8 cellular contexts compared by ENCODE assay signal in the genomic region with DNA sequence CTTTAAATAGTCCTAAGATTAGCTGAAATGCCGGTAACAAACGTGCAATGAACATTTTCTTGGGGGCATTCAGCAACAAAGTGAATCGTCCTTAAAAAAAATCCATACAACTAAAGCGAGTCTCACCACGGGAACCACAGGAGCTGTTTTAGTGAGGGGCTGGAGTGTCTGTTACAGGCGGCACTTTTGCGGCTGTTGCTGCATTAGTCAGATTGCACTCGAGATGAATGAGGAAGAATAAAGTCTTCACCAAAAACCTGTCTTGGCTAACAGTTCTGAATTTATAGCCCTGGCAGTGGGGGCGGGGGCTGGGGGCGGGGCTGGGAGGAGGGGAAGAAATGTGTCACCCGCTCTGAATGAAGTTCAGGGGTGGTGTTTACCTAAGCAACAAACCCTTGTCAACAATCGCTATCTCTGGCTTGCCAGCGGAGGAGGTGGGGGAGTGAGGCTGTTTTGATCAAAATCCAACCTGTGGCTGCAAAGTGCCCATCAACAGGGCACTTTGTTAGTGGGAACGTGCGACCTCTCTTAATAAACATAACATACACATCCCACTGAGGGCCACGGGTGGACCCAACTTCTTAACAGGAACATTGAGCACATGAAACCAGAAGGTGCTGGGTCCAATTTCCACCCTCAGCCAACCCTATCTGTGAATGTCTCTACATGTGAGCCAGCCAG. TPM values are rescaled to one million over a fixed set of nuclear protein-coding genes. Genes with fewer than 3 reads are reported as not detected.
DNase-seq lines count a peak whose midpoint lies in the region; ATAC-seq, FAIRE-seq and TF ChIP-seq lines count a peak whose summit lies in the region.

No MANE protein-coding gene starts in this region.

- H3K4me1 ChIP-seq in HUES48 (ENCODE audit: control insufficient read depth, insufficient read depth, low read length) (peaks cover 8% of the 10 kb centered on the region), kidney (ENCODE audit: control insufficient read depth in 1 of 2, insufficient read depth in 1 of 2, low read depth in 1 of 2, low read length in 2 of 2) (peaks cover 12 to 13% of the 10 kb centered on the region in 2 donors)

- peak; percentile 38 for DNase-seq in RPMI7951 (ENCODE audit: low read depth)
- peak in 1 of 2 donors; percentile 46 for DNase-seq in activated naive CD4-positive, alpha-beta T cell treated with anti-CD3 and anti-CD28 coated beads, Interleukin-2, amount 50 U/mL, for 72 hours (ENCODE audit: low spot score in 2 of 2)
- DNase-seq in kidney = peak; percentile 68
- DNase-seq in stimulated activated CD4-positive, alpha-beta T cell treated with anti-CD3 and anti-CD28 coated beads, Interleukin-4, amount 100 ng/mL, for 24 hours = peak; percentile 51

- H3K36me3 Mint-ChIP-seq in activated naive CD4-positive, alpha-beta T cell treated with anti-CD3 and anti-CD28 coated beads, Interleukin-2, amount 50 U/mL, for 72 hours = no peaks in the 10 kb centered on the region

- no peaks in the 10 kb centered on the region for H3K27me3 ChIP-seq in HUES48 (ENCODE audit: control insufficient read depth, insufficient read depth, low read length)

- H3K27ac ChIP-seq in HUES48 (ENCODE audit: low read depth, low read length) = peak overlapping the region; percentile 92
- peak overlapping the region in 1 of 2 donors; percentile 1 for H3K27ac ChIP-seq in kidney (ENCODE audit: low read depth in 2 of 2, low read length in 2 of 2)

- peak overlapping the region; percentile 11; the same call in 1 of the 2 replicates for H3K9ac ChIP-seq in HUES48 (ENCODE audit: low read depth, low read length)
- H3K9ac ChIP-seq in kidney (ENCODE audit: low read length in 2 of 2) = no peak overlapping the region

- FAIRE-seq in kidney (lab: Jason Lieb, UNC) = no peak

- H3K27ac Mint-ChIP-seq in activated naive CD4-positive, alpha-beta T cell treated with anti-CD3 and anti-CD28 coated beads, Interleukin-2, amount 50 U/mL, for 72 hours = no peak overlapping the region

- intact Hi-C loops in kidney (cut with DNase I) = no loop called here

- ATAC-seq in activated naive CD4-positive, alpha-beta T cell treated with anti-CD3 and anti-CD28 coated beads, Interleukin-2, amount 50 U/mL, for 72 hours = peak; percentile 36 to 71
- ATAC-seq in GM18873 (IDR thresholded peaks at IDR 0.05; ENCODE audit: low FRiP score, unreplicated experiment) (no peak), GM21360 (IDR thresholded peaks at IDR 0.05; ENCODE audit: unreplicated experiment) (no peak), HG02840 (IDR thresholded peaks at IDR 0.05; ENCODE audit: low FRiP score, unreplicated experiment) (no peak)

- H3K4me3 ChIP-seq in HUES48 (ENCODE audit: low read depth, low read length) (no peak overlapping the region), kidney (ENCODE audit: low read length in 2 of 2) (no peak overlapping the region)

- H3K36me3 ChIP-seq in HUES48 (ENCODE audit: control insufficient read depth, insufficient read depth, low read length) = no peaks in the 10 kb centered on the region
- no peaks in the 10 kb centered on the region for H3K36me3 ChIP-seq in kidney (ENCODE audit: control insufficient read depth in 1 of 2, insufficient read depth in 2 of 2, low read length in 2 of 2)

- no peaks in the 10 kb centered on the region for H3K9me3 ChIP-seq in HUES48 (ENCODE audit: control insufficient read depth, insufficient read depth, low read length)
- H3K9me3 ChIP-seq in kidney (ENCODE audit: control insufficient read depth in 1 of 2, low read length in 2 of 2) = no peaks in the 10 kb centered on the region

- peaks cover 4 to 11% of the 10 kb centered on the region in 2 donors for H3K9me3 Mint-ChIP-seq in activated naive CD4-positive, alpha-beta T cell treated with anti-CD3 and anti-CD28 coated beads, Interleukin-2, amount 50 U/mL, for 72 hours

- no peak for TF ChIP-seq CTCF in kidney (IDR thresholded peaks at IDR 0.05; ENCODE audit: borderline replicate concordance, extremely low read depth, insufficient read depth)

RNA-seq across cellular contexts. Expression of gene RFX2, which starts 44.5 kb away (rescaled TPM):
- total RNA-seq in RPMI7951 (2014; rRNA removed; shearing (Covaris generic)) = 5.1 and 7.3 TPM in 2 replicates
- total RNA-seq in activated naive CD4-positive, alpha-beta T cell treated with anti-CD3 and anti-CD28 coated beads, Interleukin-2, amount 50 U/mL, for 72 hours = 10 to 100 TPM; 11.2 to 13.8 TPM
- 12.6 TPM for total RNA-seq in kidney
- 4.6 TPM for polyA plus RNA-seq in kidney (ENCODE audit: insufficient read depth, low read depth, low replicate concordance)

Comparison
In these comparisons a context has a peak if more than half of its experiments do, and no peak if none do; other contexts are left out.
1. ATAC-seq: peak in activated naive CD4-positive, alpha-beta T cell treated with anti-CD3 and anti-CD28 coated beads, Interleukin-2, amount 50 U/mL, for 72 hours (2 of 2); none in GM18873 (single experiment), GM21360 (single experiment) and HG02840 (single experiment).